ENCODE assay signal across 28 cellular contexts in genomic region chr16:22419908-22420307, GRCh38.
"Had no signal": no experiment of that assay in that cellular context is flagged by ENCODE, and none has a peak within 500 bp of the region (broad histone marks: within the 10 kb centered on the region; RNA-seq: fewer than 3 reads in every experiment).

No MANE protein-coding gene starts in this region.

- H3K4me3 ChIP-seq: K562, MG63, SJCRH30, SK-N-MC had no signal

- H3K27me3 Mint-ChIP-seq: activated CD8-positive, alpha-beta T cell treated with anti-CD3 and anti-CD28 coated beads for 36 hours; activated naive CD8-positive, alpha-beta T cell; activated naive CD8-positive, alpha-beta T cell treated with anti-CD3 and anti-CD28 coated beads, Interleukin-2, amount 50 U/mL, for 24 hours; activated T-helper 17 cell treated with anti-CD3 and anti-CD28 coated beads, Interleukin-2, amount 50 U/mL, for 72 hours had no signal

- DNase-seq: activated CD4-positive, alpha-beta T cell treated with anti-CD3 and anti-CD28 coated beads for 4 hours; activated CD8-positive, alpha-beta T cell treated with anti-CD3 and anti-CD28 coated beads for 36 hours; activated effector memory CD4-positive, alpha-beta T cell treated with anti-CD3 and anti-CD28 coated beads, Interleukin-2, amount 50 U/mL, for 16 hours; activated naive CD4-positive, alpha-beta T cell treated with Interleukin-2 at 50 U/mL for 16 hours; activated naive CD8-positive, alpha-beta T cell treated with anti-CD3 and anti-CD28 coated beads, Interleukin-2, amount 50 U/mL, for 24 hours; activated T-cell treated with anti-CD3 and anti-CD28 coated beads, Interleukin-2, amount 50 U/mL, for 1 hour; activated T-cell treated with anti-CD3 and anti-CD28 coated beads, Interleukin-2, amount 50 U/mL, for 72 hours; anterior cingulate cortex; caudate nucleus; cerebellar nuclear complex; MG63; NCI-H1048; NCI-H1105 treated with DMSO at 0.1 percent for 48 hours; NCI-H1436; NCI-H1694; NCI-H2029; NCI-H345; NCI-H524 treated with DMSO at 0.1 percent for 48 hours; SHP77; SJCRH30; T1000 had no signal

- H3K9me3 Mint-ChIP-seq: activated CD8-positive, alpha-beta T cell treated with anti-CD3 and anti-CD28 coated beads for 36 hours; activated naive CD8-positive, alpha-beta T cell treated with anti-CD3 and anti-CD28 coated beads, Interleukin-2, amount 50 U/mL, for 24 hours; activated T-helper 17 cell treated with anti-CD3 and anti-CD28 coated beads, Interleukin-2, amount 50 U/mL, for 72 hours; brain had no signal

- H3K4me1 Mint-ChIP-seq: activated naive CD8-positive, alpha-beta T cell treated with anti-CD3 and anti-CD28 coated beads, Interleukin-2, amount 50 U/mL, for 24 hours; brain had no signal

- H3K4me1 ChIP-seq: SJCRH30 had no signal

- FAIRE-seq: K562 had no signal

- H3K27me3 ChIP-seq: MG63, SJCRH30 had no signal

- H3K27ac Mint-ChIP-seq: activated CD8-positive, alpha-beta T cell treated with anti-CD3 and anti-CD28 coated beads for 36 hours; activated naive CD8-positive, alpha-beta T cell; activated naive CD8-positive, alpha-beta T cell treated with anti-CD3 and anti-CD28 coated beads, Interleukin-2, amount 50 U/mL, for 24 hours; activated T-cell treated with anti-CD3 and anti-CD28 coated beads, Interleukin-2, amount 50 U/mL, for 72 hours; activated T-helper 17 cell treated with anti-CD3 and anti-CD28 coated beads, Interleukin-2, amount 50 U/mL, for 72 hours had no signal

- H3K4me3 Mint-ChIP-seq: activated CD8-positive, alpha-beta T cell treated with anti-CD3 and anti-CD28 coated beads for 36 hours; activated naive CD8-positive, alpha-beta T cell; activated naive CD8-positive, alpha-beta T cell treated with anti-CD3 and anti-CD28 coated beads, Interleukin-2, amount 50 U/mL, for 24 hours; activated T-cell treated with anti-CD3 and anti-CD28 coated beads, Interleukin-2, amount 50 U/mL, for 72 hours; activated T-helper 17 cell treated with anti-CD3 and anti-CD28 coated beads, Interleukin-2, amount 50 U/mL, for 72 hours; brain had no signal

- H3K36me3 ChIP-seq: SJCRH30 had no signal

- H3K9me3 ChIP-seq: MG63, SJCRH30 had no signal

- ATAC-seq: activated CD4-positive, CD25-positive, alpha-beta regulatory T cell treated with anti-CD3 and anti-CD28 coated beads, Interleukin-2, amount 50 U/mL, for 24 hours; activated CD8-positive, alpha-beta T cell treated with anti-CD3 and anti-CD28 coated beads for 36 hours; activated naive CD8-positive, alpha-beta T cell treated with anti-CD3 and anti-CD28 coated beads, Interleukin-2, amount 50 U/mL, for 24 hours; activated T-cell treated with anti-CD3 and anti-CD28 coated beads, Interleukin-2, amount 50 U/mL, for 72 hours; activated T-helper 17 cell treated with anti-CD3 and anti-CD28 coated beads, Interleukin-2, amount 50 U/mL, for 72 hours; K562; Panc1 had no signal

- H3K27ac ChIP-seq: SJCRH30, SK-N-MC had no signal
